8 cellular contexts compared by ENCODE assay signal in the genomic region with DNA sequence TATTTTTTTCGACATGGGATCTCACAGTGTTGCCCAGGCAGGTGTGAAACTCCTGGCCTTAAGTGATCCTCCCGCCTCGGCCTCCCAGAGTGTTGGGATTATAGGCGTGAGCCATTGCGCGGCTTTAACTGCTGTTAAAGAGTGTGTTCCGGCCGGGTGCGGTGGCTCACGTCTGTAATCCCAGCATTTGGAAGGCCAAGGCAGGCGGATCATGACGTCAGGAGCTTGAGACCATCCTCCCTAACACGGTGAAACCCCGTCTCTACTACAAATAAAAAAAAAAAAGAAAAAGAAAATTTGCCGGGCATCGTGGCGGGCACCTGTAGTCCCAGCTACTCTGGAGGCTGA. TPM values are rescaled to one million over a fixed set of nuclear protein-coding genes. Genes with fewer than 3 reads are reported as not detected.
DNase-seq lines count a peak whose midpoint lies in the region; ATAC-seq and TF ChIP-seq lines count a peak whose summit lies in the region.

No MANE protein-coding gene starts in this region.

- peaks cover 12% of the 10 kb centered on the region for H3K27me3 Mint-ChIP-seq in GM23338 (ENCODE audit: insufficient read depth, low read depth, poor library complexity)

- H3K4me1 Mint-ChIP-seq in GM23338 = peaks cover 9% of the 10 kb centered on the region; the same call in 2 of the 3 replicates

- ATAC-seq in GM23338 (no peak), HG02884 (IDR thresholded peaks at IDR 0.05; ENCODE audit: unreplicated experiment) (no peak)

- no peaks in the 10 kb centered on the region for H3K9me3 Mint-ChIP-seq in GM23338

- H3K36me3 ChIP-seq in GM23338 (ENCODE audit: insufficient read depth) (no peaks in the 10 kb centered on the region), SJCRH30 (peaks cover 1% of the 10 kb centered on the region; the same call in 1 of the 2 replicates), skeletal muscle satellite cell (ENCODE audit: insufficient read depth, low read length) (no peaks in the 10 kb centered on the region)

- H3K4me3 Mint-ChIP-seq in GM23338 = peak overlapping the region; percentile 95

- peaks cover 7% of the 10 kb centered on the region; the same call in 1 of the 2 replicates for H3F3A ChIP-seq in GM23338 (replicated peaks; ENCODE audit: low read depth)

- H3K27me3 ChIP-seq in GM23338 (ENCODE audit: insufficient read depth) (no peaks in the 10 kb centered on the region), SJCRH30 (no peaks in the 10 kb centered on the region), skeletal muscle satellite cell (ENCODE audit: control insufficient read depth, insufficient read depth, low read length) (no peaks in the 10 kb centered on the region)

- H3K27ac ChIP-seq in GM23338 (ENCODE audit: low read depth) (no peak overlapping the region), SJCRH30 (peak overlapping the region; percentile 66), caudate nucleus (ENCODE audit: low read depth, low read length) (no peak overlapping the region)

- H3K9ac ChIP-seq in skeletal muscle satellite cell (ENCODE audit: low read depth, low read length) = peak overlapping the region; percentile 99

- no peak overlapping the region; the same call in 1 of the 2 replicates for H3K27ac Mint-ChIP-seq in GM23338

- H3K9me2 ChIP-seq in GM23338 (ENCODE audit: insufficient read depth) = no peaks in the 10 kb centered on the region

- H3K4me3 ChIP-seq in GM23338 (peak overlapping the region; percentile 94), SJCRH30 (peak overlapping the region; percentile 85), foreskin fibroblast (ENCODE audit: low read depth in 1 of 2, low read length in 2 of 2) (peak overlapping the region; percentile 87 to 95), skeletal muscle satellite cell (ENCODE audit: low read length) (peak overlapping the region; percentile 90)

- peaks cover 7% of the 10 kb centered on the region for H3K36me3 Mint-ChIP-seq in GM23338 (ENCODE audit: low read depth)

- TF ChIP-seq CTCF in GM23338 (conservative IDR thresholded peaks at IDR 0.05; ENCODE audit: low read depth in 2 of 2) = no peak
- TF ChIP-seq CTCF in foreskin fibroblast (IDR thresholded peaks at IDR 0.05; ENCODE audit: low read depth, low read length) = no peak

- peaks cover 60% of the 10 kb centered on the region for H3K79me2 ChIP-seq in GM23338 (replicated peaks; ENCODE audit: insufficient read depth)

- peaks cover 7% of the 10 kb centered on the region; the same call in 1 of the 2 replicates for H3K4me1 ChIP-seq in GM23338 (ENCODE audit: insufficient read depth)
- no peaks in the 10 kb centered on the region for H3K4me1 ChIP-seq in SJCRH30
- H3K4me1 ChIP-seq in skeletal muscle satellite cell (ENCODE audit: control insufficient read depth, insufficient read depth, low read length) = peaks cover 10% of the 10 kb centered on the region

- peaks cover 5% of the 10 kb centered on the region for H4K20me1 ChIP-seq in GM23338 (replicated peaks; ENCODE audit: insufficient read depth)

- H3K9me3 ChIP-seq in SJCRH30 (replicated peaks) (no peaks in the 10 kb centered on the region), skeletal muscle satellite cell (replicated peaks; ENCODE audit: low read length) (no peaks in the 10 kb centered on the region)

- no peak overlapping the region for H2AFZ ChIP-seq in GM23338

- DNase-seq in GM23338 (ENCODE audit: low spot score) (no peak), SJCRH30 (no peak), foreskin fibroblast (peak; percentile 21 to 62), caudate nucleus (lab: John Stamatoyannopoulos, UW) (no peak), GDM1 (lab: John Stamatoyannopoulos, UW) (no peak), GF-D8 (lab: John Stamatoyannopoulos, UW) (no peak)

- peak overlapping the region; percentile 91 for H3K4me2 ChIP-seq in GM23338
- H3K4me2 ChIP-seq in skeletal muscle satellite cell (ENCODE audit: low read length) = peak overlapping the region; percentile 96

TF ChIP-seq in GM23338, 12 proteins besides CTCF, POLR2A, EP300 and RAD21:
- no peak for TF ChIP-seq EZH2 (IDR thresholded peaks at IDR 0.05; ENCODE audit: low read depth, unreplicated experiment)
- TF ChIP-seq, protein P1, sequence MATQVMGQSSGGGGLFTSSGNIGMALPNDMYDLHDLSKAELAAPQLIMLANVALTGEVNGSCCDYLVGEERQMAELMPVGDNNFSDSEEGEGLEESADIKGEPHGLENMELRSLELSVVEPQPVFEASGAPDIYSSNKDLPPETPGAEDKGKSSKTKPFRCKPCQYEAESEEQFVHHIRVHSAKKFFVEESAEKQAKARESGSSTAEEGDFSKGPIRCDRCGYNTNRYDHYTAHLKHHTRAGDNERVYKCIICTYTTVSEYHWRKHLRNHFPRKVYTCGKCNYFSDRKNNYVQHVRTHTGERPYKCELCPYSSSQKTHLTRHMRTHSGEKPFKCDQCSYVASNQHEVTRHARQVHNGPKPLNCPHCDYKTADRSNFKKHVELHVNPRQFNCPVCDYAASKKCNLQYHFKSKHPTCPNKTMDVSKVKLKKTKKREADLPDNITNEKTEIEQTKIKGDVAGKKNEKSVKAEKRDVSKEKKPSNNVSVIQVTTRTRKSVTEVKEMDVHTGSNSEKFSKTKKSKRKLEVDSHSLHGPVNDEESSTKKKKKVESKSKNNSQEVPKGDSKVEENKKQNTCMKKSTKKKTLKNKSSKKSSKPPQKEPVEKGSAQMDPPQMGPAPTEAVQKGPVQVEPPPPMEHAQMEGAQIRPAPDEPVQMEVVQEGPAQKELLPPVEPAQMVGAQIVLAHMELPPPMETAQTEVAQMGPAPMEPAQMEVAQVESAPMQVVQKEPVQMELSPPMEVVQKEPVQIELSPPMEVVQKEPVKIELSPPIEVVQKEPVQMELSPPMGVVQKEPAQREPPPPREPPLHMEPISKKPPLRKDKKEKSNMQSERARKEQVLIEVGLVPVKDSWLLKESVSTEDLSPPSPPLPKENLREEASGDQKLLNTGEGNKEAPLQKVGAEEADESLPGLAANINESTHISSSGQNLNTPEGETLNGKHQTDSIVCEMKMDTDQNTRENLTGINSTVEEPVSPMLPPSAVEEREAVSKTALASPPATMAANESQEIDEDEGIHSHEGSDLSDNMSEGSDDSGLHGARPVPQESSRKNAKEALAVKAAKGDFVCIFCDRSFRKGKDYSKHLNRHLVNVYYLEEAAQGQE (IDR thresholded peaks at IDR 0.05; ENCODE audit: unreplicated experiment) = no peak
- no peak for TF ChIP-seq ZNF114 (CRISPR knock-in tag; IDR thresholded peaks at IDR 0.05)
- no peak for TF ChIP-seq STAT1 (IDR thresholded peaks at IDR 0.05; ENCODE audit: unreplicated experiment)
- no peak for TF ChIP-seq ETS1 (IDR thresholded peaks at IDR 0.05)
- no peak for TF ChIP-seq POLR2AphosphoS5 (IDR thresholded peaks at IDR 0.05; ENCODE audit: low read depth)

RNA-seq across cellular contexts. Expression of gene RABGEF1, which starts 1.1 kb away (rescaled TPM):
- total RNA-seq in GM23338 (2014; rRNA removed; shearing (Covaris generic)) = 15.7 and 17.5 TPM in 2 replicates
- 12.3 and 14.7 TPM in 2 replicates for polyA plus RNA-seq in GM23338 (2016; fragmentation: Nextera tagmentation; extraction: Ambion mirVana)
- 24.7 and 26.7 TPM in 2 replicates for total RNA-seq in SJCRH30 (2014; rRNA removed; shearing (Covaris generic))
- total RNA-seq in skeletal muscle satellite cell (2012; rRNA removed) = 44.1 and 48.7 TPM in 2 replicates

Comparison
In these comparisons a context has a peak if more than half of its experiments do, and no peak if none do; other contexts are left out.
1. DNase-seq: peak in foreskin fibroblast (2 of 2); none in GM23338 (single experiment), SJCRH30 (0 of 2), caudate nucleus (0 of 61), GDM1 (single experiment) and GF-D8 (single experiment).
2. Peak in every context shown above with its lines, with median percentiles within 50 percentile points of each other: H3K4me3 ChIP-seq.